In genomic region chr16:5071681-5072333, GRCh38 we compare ENCODE assay signal across 8 cellular contexts. TPM values are rescaled to one million over a fixed set of nuclear protein-coding genes. Genes with fewer than 3 reads are reported as not detected.
DNase-seq lines count a peak whose midpoint lies in the region; ATAC-seq and TF ChIP-seq lines count a peak whose summit lies in the region.

Gene ALG1 (plus strand): TSS chr16:5071843. CDS start chr16:5071850, 7 bp downstream.

- TF ChIP-seq EP300 in esophagus muscularis mucosa (IDR thresholded peaks at IDR 0.05), result no peak

- H3K4me3 ChIP-seq in PC-9, result peak within 1 kb of the TSS; percentile 72
- peak within 1 kb of the TSS; percentile 70 to 76 (median 71) for H3K4me3 ChIP-seq in esophagus muscularis mucosa

- H3K4me3 Mint-ChIP-seq in activated T-cell treated with anti-CD3 and anti-CD28 coated beads, Interleukin-2, amount 50 U/mL, for 4 hours, result peak within 1 kb of the TSS; percentile 90

- TF ChIP-seq POLR2A in esophagus muscularis mucosa (IDR thresholded peaks at IDR 0.05; ENCODE audit: low read depth), result peak; percentile 49

- H3K36me3 Mint-ChIP-seq in activated T-cell treated with anti-CD3 and anti-CD28 coated beads, Interleukin-2, amount 50 U/mL, for 4 hours (ENCODE audit: insufficient read depth), result peaks cover 19% of the 10 kb centered on the region

- H3K27me3 ChIP-seq in PC-9 (ENCODE audit: insufficient read depth, low read depth) (peaks cover 5% of the 10 kb centered on the region; the same call in 1 of the 2 replicates), esophagus muscularis mucosa (no peaks in the 10 kb centered on the region)

- intact Hi-C loops in PC-9 (cut with micrococcal nuclease; ENCODE audit: unreplicated experiment), result no loop called here
- intact Hi-C loops in esophagus muscularis mucosa (cut with DNase I), result loop anchor here (10.0 kb wide), 1 partner anchor 107 kb away; no protein-coding TSS in a partner anchor

- H3K4me1 ChIP-seq in PC-9 (replicated peaks; ENCODE audit: insufficient read depth), result peaks cover 12% of the 10 kb centered on the region
- peaks cover 5 to 23% (median 17%) of the 10 kb centered on the region in 4 donors for H3K4me1 ChIP-seq in esophagus muscularis mucosa

- H2AFZ ChIP-seq in PC-9, result peak within 1 kb of the TSS; percentile 100

- H3K36me3 ChIP-seq in PC-9 (ENCODE audit: low read depth), result no peaks in the 10 kb centered on the region; the same call in 1 of the 2 replicates
- H3K36me3 ChIP-seq in esophagus muscularis mucosa, result peaks cover 17 to 34% (median 25%) of the 10 kb centered on the region in 4 donors

- TF ChIP-seq CTCF in PC-9 (conservative IDR thresholded peaks at IDR 0.05) (no peak), esophagus muscularis mucosa (IDR thresholded peaks at IDR 0.05) (peak in 1 of 3 experiments; percentile 28)

- POLR2A ChIA-PET in PC-9 (lab: Charles Lee; ENCODE audit: unreplicated experiment), result interaction anchor here (0.6 kb wide), 1 partner anchor 585 kb away, joined by 5 read pairs; no protein-coding TSS in a partner anchor

- H3K27me3 Mint-ChIP-seq in activated T-cell treated with anti-CD3 and anti-CD28 coated beads, Interleukin-2, amount 50 U/mL, for 4 hours (ENCODE audit: low read depth), result no peaks in the 10 kb centered on the region

- TSS peak; percentile 51 for BruUV-seq in PC-9 (replicated peaks; lab: Mats Ljungman, UMichigan)

- no peaks in the 10 kb centered on the region for H3K9me3 Mint-ChIP-seq in activated T-cell treated with anti-CD3 and anti-CD28 coated beads, Interleukin-2, amount 50 U/mL, for 4 hours

- under 1% methylated on average over 19 of the region's 53 CpGs for WGBS in esophagus muscularis mucosa

- H3K79me2 ChIP-seq in PC-9 (ENCODE audit: low read depth), result peaks cover 22% of the 10 kb centered on the region; the same call in 1 of the 2 replicates

- peak; percentile 73 for ATAC-seq in GM21526 (IDR thresholded peaks at IDR 0.05; ENCODE audit: low FRiP score, unreplicated experiment)
- ATAC-seq in activated T-cell treated with anti-CD3 and anti-CD28 coated beads, Interleukin-2, amount 50 U/mL, for 4 hours, result peak; percentile 92 to 94

- H3K4me2 ChIP-seq in PC-9, result peak within 1 kb of the TSS; percentile 90

- H3K27ac ChIP-seq in PC-9, result peak within 1 kb of the TSS; percentile 72
- peak within 1 kb of the TSS; percentile 68 to 85 (median 78) for H3K27ac ChIP-seq in esophagus muscularis mucosa (replicated peaks in 1 of 4)

- H3K9me3 ChIP-seq in PC-9 (ENCODE audit: insufficient read depth, low read depth) (no peaks in the 10 kb centered on the region), esophagus muscularis mucosa (no peaks in the 10 kb centered on the region)

- H4K20me1 ChIP-seq in PC-9 (ENCODE audit: insufficient read depth), result no peaks in the 10 kb centered on the region

- CTCF ChIA-PET in PC-9 (lab: Charles Lee), result interaction anchor here (0.5 to 0.7 kb wide), 2 partner anchors 9 to 83 kb away, joined by 3 to 8 read pairs; no protein-coding TSS in a partner anchor

- peak; percentile 69 for DNase-seq in DMS114 treated with DMSO at 0.1 percent for 48 hours (lab: John Stamatoyannopoulos, UW; ENCODE audit: unreplicated experiment)
- peak; percentile 91 for DNase-seq in HuH-7 (ENCODE audit: low spot score)
- peak; percentile 67 to 87 for DNase-seq in PC-9
- DNase-seq in activated T-cell treated with anti-CD3 and anti-CD28 coated beads, Interleukin-2, amount 50 U/mL, for 4 hours, result peak; percentile 86
- peak; percentile 97 for DNase-seq in esophagus muscularis mucosa (ENCODE audit: extremely low spot score)
- DNase-seq in myocyte (ENCODE audit: low read depth), result peak; percentile 90
- DNase-seq in stimulated activated CD8-positive, alpha-beta memory T cell treated with anti-CD3 and anti-CD28 coated beads, Interleukin-7, amount 100 ng/mL, for 48 hours (ENCODE audit: extremely low read depth in 1 of 2, low read depth in 1 of 2), result peak; percentile 75 to 80

- peaks cover 25% of the 10 kb centered on the region for H3K4me1 Mint-ChIP-seq in activated T-cell treated with anti-CD3 and anti-CD28 coated beads, Interleukin-2, amount 50 U/mL, for 4 hours (ENCODE audit: low read depth)

- no peaks in the 10 kb centered on the region for H3K9me2 ChIP-seq in PC-9 (ENCODE audit: insufficient read depth)

- H3F3A ChIP-seq in PC-9 (ENCODE audit: insufficient read depth, low read depth), result no peaks in the 10 kb centered on the region; the same call in 1 of the 2 replicates

RNA-seq across cellular contexts. Expression of gene ALG1, which starts in this region (rescaled TPM):
- total RNA-seq in PC-9 (2021) (37.3 and 38.1 TPM in 2 replicates), esophagus muscularis mucosa (10 to 100 TPM; 10.4 to 15.9 (median 12.2) TPM), myocyte (16.9 and 20.6 TPM in 2 replicates)
- total RNA-seq in activated T-cell treated with anti-CD3 and anti-CD28 coated beads, Interleukin-2, amount 50 U/mL, for 4 hours, result 10 to 100 TPM; 51.7 to 59.1 (median 54.9) TPM
- 24.8 TPM for polyA plus RNA-seq in myocyte (2012)

Comparison
In these comparisons a context has a peak if more than half of its experiments do, and no peak if none do; other contexts are left out.
1. Peak in every context shown above with its lines: DNase-seq, ATAC-seq, H3K4me3 ChIP-seq and H3K27ac ChIP-seq.